In genomic region chrX:41178201-41178600, GRCh38 we compare ENCODE assay signal across 22 cellular contexts.
DNase-seq lines count a peak whose midpoint lies in the region; ATAC-seq, FAIRE-seq and TF ChIP-seq lines count a peak whose summit lies in the region.
"Had no signal": no experiment of that assay in that cellular context is flagged by ENCODE, and none has a peak within 500 bp of the region (broad histone marks: within the 10 kb centered on the region; RNA-seq: fewer than 3 reads in every experiment).

No MANE protein-coding gene starts in this region.

- WGBS in small intestine, 3 donors = 81 to 93% (median 83%) methylated on average over 7 of the region's 7 CpGs

- H3K27ac Mint-ChIP-seq in WTC11 = peak overlapping the region; percentile 80
- H3K27ac Mint-ChIP-seq in glutamatergic neuron (ENCODE audit: unreplicated experiment) = no peak overlapping the region
- H3K27ac Mint-ChIP-seq: activated naive CD4-positive, alpha-beta T cell treated with anti-CD3 and anti-CD28 coated beads, Interleukin-2, amount 50 U/mL, for 72 hours; nephron had no signal

- H3K27me3 Mint-ChIP-seq in WTC11 (ENCODE audit: low read depth) (no peaks in the 10 kb centered on the region), glutamatergic neuron (ENCODE audit: unreplicated experiment) (no peaks in the 10 kb centered on the region)
- H3K27me3 Mint-ChIP-seq: stimulated activated naive B cell treated with anti-CD40 and anti-IgM and Interleukin-4, amounts not matched to agents 10 μg/mL and 1 μg/mL and 100 μg/mL, for 72 hours had no signal

- H3K9me3 Mint-ChIP-seq in WTC11 (no peaks in the 10 kb centered on the region), glutamatergic neuron (ENCODE audit: unreplicated experiment) (no peaks in the 10 kb centered on the region)
- H3K9me3 Mint-ChIP-seq: activated naive CD4-positive, alpha-beta T cell treated with anti-CD3 and anti-CD28 coated beads, Interleukin-2, amount 50 U/mL, for 72 hours; nephron; stimulated activated naive B cell treated with anti-CD40 and anti-IgM and Interleukin-4, amounts not matched to agents 10 μg/mL and 1 μg/mL and 100 μg/mL, for 72 hours had no signal

- no peak overlapping the region for H3K4me3 ChIP-seq in small intestine (ENCODE audit: low read depth in 1 of 2, low read length in 2 of 2)
- H3K4me3 ChIP-seq: MG63, prostate gland had no signal

- H3K27ac ChIP-seq in small intestine (ENCODE audit: low read depth in 1 of 2, low read length in 1 of 2) = no peak overlapping the region
- H3K27ac ChIP-seq: brain microvascular endothelial cell, prostate gland had no signal

- no peaks in the 10 kb centered on the region for H3K4me1 ChIP-seq in small intestine (ENCODE audit: control insufficient read depth in 2 of 2, insufficient read depth in 1 of 2, low read depth in 1 of 2, low read length in 1 of 2)
- H3K4me1 ChIP-seq: BE2C, prostate gland had no signal

- no peak overlapping the region for H3K4me3 Mint-ChIP-seq in WTC11
- H3K4me3 Mint-ChIP-seq in glutamatergic neuron (ENCODE audit: unreplicated experiment) = no peak overlapping the region
- H3K4me3 Mint-ChIP-seq: nephron; stimulated activated naive B cell treated with anti-CD40 and anti-IgM and Interleukin-4, amounts not matched to agents 10 μg/mL and 1 μg/mL and 100 μg/mL, for 72 hours had no signal

- H3K4me1 Mint-ChIP-seq in WTC11 = peaks cover 33% of the 10 kb centered on the region
- peaks cover 4% of the 10 kb centered on the region for H3K4me1 Mint-ChIP-seq in glutamatergic neuron (ENCODE audit: low read depth, unreplicated experiment)

- no peak for TF ChIP-seq CTCF in WTC11 (IDR thresholded peaks at IDR 0.05)
- no peak for TF ChIP-seq CTCF in glutamatergic neuron (IDR thresholded peaks at IDR 0.05; ENCODE audit: partially characterized antibody, unreplicated experiment)

- DNase-seq in stimulated activated CD4-positive, alpha-beta T cell treated with anti-CD3 and anti-CD28 coated beads, Interleukin-15, amount 100 ng/mL, for 24 hours = peak; percentile 3
- no peak for DNase-seq in stimulated activated CD4-positive, alpha-beta T cell treated with anti-CD3 and anti-CD28 coated beads, Interleukin-4, amount 100 ng/mL, for 24 hours
- no peak for DNase-seq in GM19239 (ENCODE audit: insufficient read length, low spot score)
- DNase-seq in WTC11 (ENCODE audit: low spot score) = no peak
- DNase-seq in small intestine = peak; percentile 0
- no peak for DNase-seq in glutamatergic neuron
- DNase-seq: BE2C; brain microvascular endothelial cell; dermis blood vessel endothelial cell; DMS53; HCEC 1CT; MG63; NCI-H1930; NCI-H748 treated with DMSO at 0.1 percent for 48 hours; stimulated activated naive B cell treated with anti-CD40 and anti-IgM and Interleukin-4, amounts not matched to agents 10 μg/mL and 1 μg/mL and 100 μg/mL, for 72 hours; trophoblast cell had no signal

- POLR2A ChIA-PET in WTC11 (lab: Charles Lee) = no interaction called here

- no peaks in the 10 kb centered on the region for H3K27me3 ChIP-seq in small intestine (ENCODE audit: control insufficient read depth in 2 of 2, insufficient read depth in 2 of 2, low read length in 2 of 2)
- H3K27me3 ChIP-seq: BE2C, brain microvascular endothelial cell, MG63 had no signal

- FAIRE-seq in GM19239 (lab: Jason Lieb, UNC) (peak; percentile 21), small intestine (lab: Jason Lieb, UNC) (no peak)
- FAIRE-seq: RCC 7860 had no signal

- H3K9me3 ChIP-seq in small intestine (ENCODE audit: control insufficient read depth, low read depth) = no peaks in the 10 kb centered on the region
- H3K9me3 ChIP-seq: BE2C, MG63, prostate gland had no signal

- peaks cover 31% of the 10 kb centered on the region for H3K36me3 Mint-ChIP-seq in WTC11
- H3K36me3 Mint-ChIP-seq in glutamatergic neuron (ENCODE audit: unreplicated experiment) = no peaks in the 10 kb centered on the region

- no peak for ATAC-seq in WTC11
- no peak for ATAC-seq in GM21737 (IDR thresholded peaks at IDR 0.05; ENCODE audit: unreplicated experiment)
- ATAC-seq in GM18868 (IDR thresholded peaks at IDR 0.05; ENCODE audit: unreplicated experiment) = no peak
- ATAC-seq: activated naive CD4-positive, alpha-beta T cell treated with anti-CD3 and anti-CD28 coated beads, Interleukin-2, amount 50 U/mL, for 72 hours; stimulated activated naive B cell treated with anti-CD40 and anti-IgM and Interleukin-4, amounts not matched to agents 10 μg/mL and 1 μg/mL and 100 μg/mL, for 72 hours had no signal

- H3K36me3 ChIP-seq in small intestine (ENCODE audit: control insufficient read depth in 2 of 2, insufficient read depth in 2 of 2, low read length in 2 of 2) = peaks cover 0 to 6% of the 10 kb centered on the region in 2 donors
- H3K36me3 ChIP-seq: BE2C, brain microvascular endothelial cell, prostate gland had no signal

- CTCF ChIA-PET in WTC11 (lab: Charles Lee) = no interaction called here

TF ChIP-seq in WTC11, 78 proteins besides CTCF, POLR2A, EP300 and RAD21 (continues in another document):
- TF ChIP-seq, protein P1, sequence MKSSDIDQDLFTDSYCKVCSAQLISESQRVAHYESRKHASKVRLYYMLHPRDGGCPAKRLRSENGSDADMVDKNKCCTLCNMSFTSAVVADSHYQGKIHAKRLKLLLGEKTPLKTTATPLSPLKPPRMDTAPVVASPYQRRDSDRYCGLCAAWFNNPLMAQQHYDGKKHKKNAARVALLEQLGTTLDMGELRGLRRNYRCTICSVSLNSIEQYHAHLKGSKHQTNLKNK (CRISPR knock-in tag; IDR thresholded peaks at IDR 0.05) = no peak
- TF ChIP-seq SMAD3 (CRISPR knock-in tag; IDR thresholded peaks at IDR 0.05; ENCODE audit: borderline replicate concordance) = no peak
- TF ChIP-seq, protein P2, sequence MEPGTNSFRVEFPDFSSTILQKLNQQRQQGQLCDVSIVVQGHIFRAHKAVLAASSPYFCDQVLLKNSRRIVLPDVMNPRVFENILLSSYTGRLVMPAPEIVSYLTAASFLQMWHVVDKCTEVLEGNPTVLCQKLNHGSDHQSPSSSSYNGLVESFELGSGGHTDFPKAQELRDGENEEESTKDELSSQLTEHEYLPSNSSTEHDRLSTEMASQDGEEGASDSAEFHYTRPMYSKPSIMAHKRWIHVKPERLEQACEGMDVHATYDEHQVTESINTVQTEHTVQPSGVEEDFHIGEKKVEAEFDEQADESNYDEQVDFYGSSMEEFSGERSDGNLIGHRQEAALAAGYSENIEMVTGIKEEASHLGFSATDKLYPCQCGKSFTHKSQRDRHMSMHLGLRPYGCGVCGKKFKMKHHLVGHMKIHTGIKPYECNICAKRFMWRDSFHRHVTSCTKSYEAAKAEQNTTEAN (CRISPR knock-in tag; IDR thresholded peaks at IDR 0.05) = no peak
- TF ChIP-seq ZNF425 (CRISPR knock-in tag; conservative IDR thresholded peaks at IDR 0.05) = no peak
- no peak for TF ChIP-seq ZNF121 (CRISPR knock-in tag; IDR thresholded peaks at IDR 0.05)
- TF ChIP-seq GTF2I (CRISPR knock-in tag; conservative IDR thresholded peaks at IDR 0.05) = no peak
- no peak for TF ChIP-seq ELF4 (CRISPR knock-in tag; IDR thresholded peaks at IDR 0.05; ENCODE audit: low read depth)
- no peak for TF ChIP-seq STAT6 (CRISPR knock-in tag; conservative IDR thresholded peaks at IDR 0.05; ENCODE audit: low read depth)
- TF ChIP-seq NFATC4 (CRISPR knock-in tag; IDR thresholded peaks at IDR 0.05) = no peak
- TF ChIP-seq ZNF423 (CRISPR knock-in tag; IDR thresholded peaks at IDR 0.05) = no peak

Comparison
In these comparisons a context has a peak if more than half of its experiments do, and no peak if none do; other contexts are left out.
1. DNase-seq: peak in stimulated activated CD4-positive, alpha-beta T cell treated with anti-CD3 and anti-CD28 coated beads, Interleukin-15, amount 100 ng/mL, for 24 hours (single experiment) and small intestine (single experiment); none in stimulated activated CD4-positive, alpha-beta T cell treated with anti-CD3 and anti-CD28 coated beads, Interleukin-4, amount 100 ng/mL, for 24 hours (single experiment), GM19239 (single experiment), WTC11 (single experiment) and glutamatergic neuron (single experiment).